ENCODE assay signal across 9 cellular contexts in genomic region chr13:112767506-112768471, GRCh38.
DNase-seq lines count a peak whose midpoint lies in the region; ATAC-seq, FAIRE-seq and TF ChIP-seq lines count a peak whose summit lies in the region.
"Had no signal": no experiment of that assay in that cellular context is flagged by ENCODE, and none has a peak within 500 bp of the region (broad histone marks: within the 10 kb centered on the region; RNA-seq: fewer than 3 reads in every experiment).

No MANE protein-coding gene starts in this region.

- TF ChIP-seq CTCF in GM10266 (IDR thresholded peaks at IDR 0.05; ENCODE audit: control insufficient read depth, insufficient read depth, low read depth, missing control alignments) (no peak), sigmoid colon (IDR thresholded peaks at IDR 0.05) (no peak)

- H3K27me3 ChIP-seq in sigmoid colon (no peaks in the 10 kb centered on the region), MG63 (no peaks in the 10 kb centered on the region)

- H3K36me3 ChIP-seq in sigmoid colon (no peaks in the 10 kb centered on the region), MG63 (no peaks in the 10 kb centered on the region)

- no peaks in the 10 kb centered on the region for H3K9me3 ChIP-seq in sigmoid colon
- H3K9me3 ChIP-seq in MG63, result no peaks in the 10 kb centered on the region

- H3K4me1 ChIP-seq in sigmoid colon, result no peaks in the 10 kb centered on the region

- ATAC-seq in GM19438 (IDR thresholded peaks at IDR 0.05; ENCODE audit: low read depth, unreplicated experiment), result peak; percentile 78
- peak; percentile 67 for ATAC-seq in HG03439 (IDR thresholded peaks at IDR 0.05; ENCODE audit: unreplicated experiment)
- ATAC-seq in left cardiac atrium, result peak in 1 of 2 donors; percentile 43

- FAIRE-seq in HTR-8/SVneo (lab: Jason Lieb, UNC), result no peak

- intact Hi-C loops in left cardiac atrium (cut with DNase I), result no loop called here
- intact Hi-C loops in sigmoid colon (cut with DNase I), result no loop called here

- H3K4me3 ChIP-seq in sigmoid colon (no peak overlapping the region), MG63 (no peak overlapping the region)

- no peak for TF ChIP-seq EP300 in sigmoid colon (IDR thresholded peaks at IDR 0.05)

- WGBS in sigmoid colon, 2 donors, result 78 to 88% methylated on average over 34 of the region's 34 CpGs

- DNase-seq in GM10266 (ENCODE audit: extremely low spot score) (peak; percentile 65), left cardiac atrium (peak; percentile 50), sigmoid colon (no peak), MG63 (no peak), HTR-8/SVneo (ENCODE audit: insufficient read length, low spot score) (no peak), NCI-H1417 (lab: John Stamatoyannopoulos, UW) (no peak)
- DNase-seq: NCI-H2029 treated with DMSO at 0.1 percent for 48 hours had no signal

- no peak for TF ChIP-seq POLR2A in sigmoid colon (IDR thresholded peaks at IDR 0.05)

- H3K27ac ChIP-seq in sigmoid colon, result no peak overlapping the region

Comparison
In these comparisons a context has a peak if more than half of its experiments do, and no peak if none do; other contexts are left out.
1. DNase-seq: peak in GM10266 (single experiment) and left cardiac atrium (single experiment); none in sigmoid colon (single experiment), MG63 (single experiment), HTR-8/SVneo (single experiment) and NCI-H1417 (0 of 3).